Comparison of ENCODE assay signal across 8 cellular contexts in genomic region chr18:5498452-5498851, GRCh38.
"Had no signal": no experiment of that assay in that cellular context is flagged by ENCODE, and none has a peak within 500 bp of the region (broad histone marks: within the 10 kb centered on the region; RNA-seq: fewer than 3 reads in every experiment).

No MANE protein-coding gene starts in this region.

- H3K4me3 ChIP-seq: GM12878 had no signal

- DNase-seq: GDM1, GF-D8 had no signal

- ATAC-seq: GM12878 had no signal

- FAIRE-seq: G401.6, GM12878, GM12891, GM12892, GM18507, GM19239 had no signal
